In the genomic region with DNA sequence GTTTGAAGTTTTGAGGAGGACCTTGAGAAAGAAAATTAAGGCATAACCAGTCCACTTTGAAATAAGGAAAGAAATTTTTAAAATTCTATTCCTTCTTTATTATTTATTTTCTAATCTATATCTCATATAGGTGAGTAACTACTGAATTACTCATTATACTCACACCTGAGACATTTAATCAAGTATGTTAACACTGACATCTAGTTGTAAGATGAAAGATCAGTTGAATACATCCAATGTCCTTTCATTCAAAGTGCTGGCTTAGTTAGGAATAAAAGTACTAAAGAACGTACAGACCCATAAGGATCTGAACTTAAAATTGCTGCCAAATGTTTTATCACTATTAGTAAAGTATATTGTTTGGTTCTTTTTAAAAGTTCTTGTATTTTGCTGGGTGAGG, we compare ENCODE assay signal across 21 cellular contexts.
"Had no signal": no experiment of that assay in that cellular context is flagged by ENCODE, and none has a peak within 500 bp of the region (broad histone marks: within the 10 kb centered on the region; RNA-seq: fewer than 3 reads in every experiment).

No MANE protein-coding gene starts in this region.

- H3K27me3 ChIP-seq: body of pancreas, esophagus muscularis mucosa, thyroid gland had no signal

- H3K9me3 Mint-ChIP-seq: activated CD4-positive, alpha-beta T cell treated with anti-CD3 and anti-CD28 coated beads, Interleukin-2, amount 10 ng/mL, durations not matched to agents 7 days and 5 days; activated naive CD4-positive, alpha-beta T cell treated with anti-CD3 and anti-CD28 coated beads for 36 hours; activated T-cell treated with anti-CD3 and anti-CD28 coated beads, Interleukin-2, amount 50 U/mL, for 4 hours; nephron progenitor cell had no signal

- H3K27ac ChIP-seq: body of pancreas, esophagus muscularis mucosa, thyroid gland had no signal

- H3K27me3 Mint-ChIP-seq: activated CD4-positive, alpha-beta T cell treated with anti-CD3 and anti-CD28 coated beads, Interleukin-2, amount 10 ng/mL, durations not matched to agents 7 days and 5 days had no signal

- H3K4me1 ChIP-seq: body of pancreas had no signal

- H3K27ac Mint-ChIP-seq: activated CD4-positive, alpha-beta T cell treated with anti-CD3 and anti-CD28 coated beads, Interleukin-2, amount 10 ng/mL, durations not matched to agents 7 days and 5 days; activated CD8-positive, alpha-beta T cell treated with anti-CD3 and anti-CD28 coated beads, Interleukin-2, amount 10 ng/mL, durations not matched to agents 7 days and 5 days; activated naive CD4-positive, alpha-beta T cell treated with anti-CD3 and anti-CD28 coated beads for 36 hours; nephron progenitor cell had no signal

- H3K36me3 ChIP-seq: esophagus muscularis mucosa, thyroid gland had no signal

- H3K9me3 ChIP-seq: body of pancreas, esophagus muscularis mucosa, thyroid gland had no signal

- H3K4me3 ChIP-seq: body of pancreas, esophagus muscularis mucosa, lung, thyroid gland had no signal

- ATAC-seq: activated CD4-positive, CD25-positive, alpha-beta regulatory T cell treated with anti-CD3 and anti-CD28 coated beads, Interleukin-2, amount 50 U/mL, for 24 hours; activated CD8-positive, alpha-beta T cell treated with anti-CD3 and anti-CD28 coated beads, Interleukin-2, amount 10 ng/mL, durations not matched to agents 7 days and 5 days; activated T-cell treated with anti-CD3 and anti-CD28 coated beads, Interleukin-2, amount 50 U/mL, for 4 hours; body of pancreas; left cardiac atrium had no signal

- DNase-seq: activated CD4-positive, alpha-beta T cell treated with anti-CD3 and anti-CD28 coated beads, Interleukin-2, amount 10 ng/mL, durations not matched to agents 7 days and 5 days; activated CD8-positive, alpha-beta T cell treated with anti-CD3 and anti-CD28 coated beads, Interleukin-2, amount 10 ng/mL, durations not matched to agents 7 days and 5 days; activated naive CD4-positive, alpha-beta T cell treated with anti-CD3 and anti-CD28 coated beads for 36 hours; activated T-cell treated with anti-CD3 and anti-CD28 coated beads, Interleukin-2, amount 50 U/mL, for 4 hours; body of pancreas; caudate nucleus; effector CD4-positive, alpha-beta T cell; left cardiac atrium; midbrain; nephron progenitor cell; occipital lobe; retina; stimulated activated CD4-positive, alpha-beta T cell treated with anti-CD3 and anti-CD28 coated beads, Interleukin-12 subunit alpha, Interleukin-12 subunit beta, amount 100 ng/mL, for 4 hours; stimulated activated CD4-positive, alpha-beta T cell treated with anti-CD3 and anti-CD28 coated beads, Interleukin-1b, Interleukin-23, amount 100 ng/mL, for 48 hours; stimulated activated CD8-positive, alpha-beta memory T cell treated with anti-CD3 and anti-CD28 coated beads, Interleukin-4, amount 100 ng/mL, for 48 hours; stimulated activated naive CD4-positive, alpha-beta T cell; T1000; thyroid gland had no signal

- H3K4me3 Mint-ChIP-seq: activated CD4-positive, alpha-beta T cell treated with anti-CD3 and anti-CD28 coated beads, Interleukin-2, amount 10 ng/mL, durations not matched to agents 7 days and 5 days; activated CD8-positive, alpha-beta T cell treated with anti-CD3 and anti-CD28 coated beads, Interleukin-2, amount 10 ng/mL, durations not matched to agents 7 days and 5 days; activated naive CD4-positive, alpha-beta T cell treated with anti-CD3 and anti-CD28 coated beads for 36 hours; activated T-cell treated with anti-CD3 and anti-CD28 coated beads, Interleukin-2, amount 50 U/mL, for 4 hours; nephron progenitor cell had no signal
